In genomic region chr15:48877630-48878595, GRCh38 we compare ENCODE assay signal across 1 cellular context.
TF ChIP-seq lines count a peak whose summit lies in the region.

A gene with protein sequence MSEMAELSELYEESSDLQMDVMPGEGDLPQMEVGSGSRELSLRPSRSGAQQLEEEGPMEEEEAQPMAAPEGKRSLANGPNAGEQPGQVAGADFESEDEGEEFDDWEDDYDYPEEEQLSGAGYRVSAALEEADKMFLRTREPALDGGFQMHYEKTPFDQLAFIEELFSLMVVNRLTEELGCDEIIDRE (plus strand): TSS chr15:48878134. CDS start chr15:48878177, 43 bp downstream.

TF ChIP-seq in K562, 482 proteins besides CTCF, POLR2A, EP300 and RAD21 (continued from another document and continues in another):
- TF ChIP-seq FOXK2 (conservative IDR thresholded peaks at IDR 0.05 in 1 of 2, IDR thresholded peaks at IDR 0.05 in 1 of 2; ENCODE audit: low read depth in 2 of 2), result peak; percentile 80 to 89
- TF ChIP-seq FOXP1 (CRISPR knock-in tag; IDR thresholded peaks at IDR 0.05), result no peak
- peak; percentile 35 for TF ChIP-seq CHD1 (IDR thresholded peaks at IDR 0.05; ENCODE audit: low read length)
- no peak for TF ChIP-seq ZNF695 (CRISPR knock-in tag; IDR thresholded peaks at IDR 0.05)
- no peak for TF ChIP-seq ZC3H11A (IDR thresholded peaks at IDR 0.05; ENCODE audit: low read depth, low read length)
- peak; percentile 33 for TF ChIP-seq ASH1L (IDR thresholded peaks at IDR 0.05; ENCODE audit: borderline replicate concordance, low read depth, partially characterized antibody)
- TF ChIP-seq PHB (CRISPR knock-in tag; IDR thresholded peaks at IDR 0.05), result no peak
- TF ChIP-seq ZNF23 (CRISPR knock-in tag; IDR thresholded peaks at IDR 0.05), result no peak
- peak; percentile 91 for TF ChIP-seq MTA1 (IDR thresholded peaks at IDR 0.05; ENCODE audit: borderline replicate concordance)
- TF ChIP-seq MAFG (tag; conservative IDR thresholded peaks at IDR 0.05), result no peak
- TF ChIP-seq KDM1A (IDR thresholded peaks at IDR 0.05), result peak in 1 of 2 experiments; percentile 35; a peak in 2 of 4 replicates
- no peak for TF ChIP-seq FOXA1 (IDR thresholded peaks at IDR 0.05; ENCODE audit: borderline replicate concordance)
- peak; percentile 93 for TF ChIP-seq L3MBTL2 (IDR thresholded peaks at IDR 0.05)
- TF ChIP-seq, protein P1, sequence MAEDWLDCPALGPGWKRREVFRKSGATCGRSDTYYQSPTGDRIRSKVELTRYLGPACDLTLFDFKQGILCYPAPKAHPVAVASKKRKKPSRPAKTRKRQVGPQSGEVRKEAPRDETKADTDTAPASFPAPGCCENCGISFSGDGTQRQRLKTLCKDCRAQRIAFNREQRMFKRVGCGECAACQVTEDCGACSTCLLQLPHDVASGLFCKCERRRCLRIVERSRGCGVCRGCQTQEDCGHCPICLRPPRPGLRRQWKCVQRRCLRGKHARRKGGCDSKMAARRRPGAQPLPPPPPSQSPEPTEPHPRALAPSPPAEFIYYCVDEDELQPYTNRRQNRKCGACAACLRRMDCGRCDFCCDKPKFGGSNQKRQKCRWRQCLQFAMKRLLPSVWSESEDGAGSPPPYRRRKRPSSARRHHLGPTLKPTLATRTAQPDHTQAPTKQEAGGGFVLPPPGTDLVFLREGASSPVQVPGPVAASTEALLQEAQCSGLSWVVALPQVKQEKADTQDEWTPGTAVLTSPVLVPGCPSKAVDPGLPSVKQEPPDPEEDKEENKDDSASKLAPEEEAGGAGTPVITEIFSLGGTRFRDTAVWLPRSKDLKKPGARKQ (CRISPR knock-in tag; IDR thresholded peaks at IDR 0.05), result peak; percentile 56; the same call in 1 of the 2 replicates
- TF ChIP-seq, protein P2, sequence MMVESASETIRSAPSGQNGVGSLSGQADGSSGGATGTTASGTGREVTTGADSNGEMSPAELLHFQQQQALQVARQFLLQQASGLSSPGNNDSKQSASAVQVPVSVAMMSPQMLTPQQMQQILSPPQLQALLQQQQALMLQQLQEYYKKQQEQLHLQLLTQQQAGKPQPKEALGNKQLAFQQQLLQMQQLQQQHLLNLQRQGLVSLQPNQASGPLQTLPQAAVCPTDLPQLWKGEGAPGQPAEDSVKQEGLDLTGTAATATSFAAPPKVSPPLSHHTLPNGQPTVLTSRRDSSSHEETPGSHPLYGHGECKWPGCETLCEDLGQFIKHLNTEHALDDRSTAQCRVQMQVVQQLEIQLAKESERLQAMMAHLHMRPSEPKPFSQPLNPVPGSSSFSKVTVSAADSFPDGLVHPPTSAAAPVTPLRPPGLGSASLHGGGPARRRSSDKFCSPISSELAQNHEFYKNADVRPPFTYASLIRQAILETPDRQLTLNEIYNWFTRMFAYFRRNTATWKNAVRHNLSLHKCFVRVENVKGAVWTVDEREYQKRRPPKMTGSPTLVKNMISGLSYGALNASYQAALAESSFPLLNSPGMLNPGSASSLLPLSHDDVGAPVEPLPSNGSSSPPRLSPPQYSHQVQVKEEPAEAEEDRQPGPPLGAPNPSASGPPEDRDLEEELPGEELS (CRISPR knock-in tag; IDR thresholded peaks at IDR 0.05; ENCODE audit: borderline replicate concordance), result no peak
- peak; percentile 69; the same call in 1 of the 2 replicates for TF ChIP-seq MTA3 (IDR thresholded peaks at IDR 0.05; ENCODE audit: borderline replicate concordance)
- TF ChIP-seq RBM34 (IDR thresholded peaks at IDR 0.05; ENCODE audit: borderline replicate concordance, insufficient read depth, low read length), result no peak
- peak; percentile 61 for TF ChIP-seq NCOA4 (IDR thresholded peaks at IDR 0.05; ENCODE audit: partially characterized antibody)
- peak; percentile 44; the same call in 1 of the 2 replicates for TF ChIP-seq ZNF766 (CRISPR knock-in tag; conservative IDR thresholded peaks at IDR 0.05)
- no peak for TF ChIP-seq BCLAF1 (IDR thresholded peaks at IDR 0.05; ENCODE audit: borderline replicate concordance in 1 of 2, control insufficient read depth in 1 of 2, low read depth in 2 of 2, low read length in 1 of 2)
- no peak for TF ChIP-seq SOX6 (IDR thresholded peaks at IDR 0.05)
- no peak for TF ChIP-seq SMARCB1 (IDR thresholded peaks at IDR 0.05; ENCODE audit: insufficient read length, low read depth)
- no peak for TF ChIP-seq PRPF4 (IDR thresholded peaks at IDR 0.05; ENCODE audit: insufficient read depth, low read depth, low read length, poor library complexity, severe bottlenecking)
- peak; percentile 52; the same call in 1 of the 2 replicates for TF ChIP-seq BRD4 (IDR thresholded peaks at IDR 0.05)
- peak; percentile 46; the same call in 1 of the 2 replicates for TF ChIP-seq HCFC1 (IDR thresholded peaks at IDR 0.05; ENCODE audit: low read depth, low read length)
- peak; percentile 52; the same call in 1 of the 2 replicates for TF ChIP-seq GATAD2A (IDR thresholded peaks at IDR 0.05)
- no peak for TF ChIP-seq MIER1 (IDR thresholded peaks at IDR 0.05; ENCODE audit: low read depth)
- no peak for TF ChIP-seq MEF2D (tag; conservative IDR thresholded peaks at IDR 0.05; ENCODE audit: low read depth)
- TF ChIP-seq HEY1 (CRISPR knock-in tag; IDR thresholded peaks at IDR 0.05; ENCODE audit: borderline replicate concordance), result no peak
- TF ChIP-seq, protein P3, sequence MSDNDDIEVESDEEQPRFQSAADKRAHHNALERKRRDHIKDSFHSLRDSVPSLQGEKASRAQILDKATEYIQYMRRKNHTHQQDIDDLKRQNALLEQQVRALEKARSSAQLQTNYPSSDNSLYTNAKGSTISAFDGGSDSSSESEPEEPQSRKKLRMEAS (CRISPR knock-in tag; IDR thresholded peaks at IDR 0.05), result no peak; the same call in none of the 2 replicates
- TF ChIP-seq SP2 (IDR thresholded peaks at IDR 0.05; ENCODE audit: extremely low read depth, low read depth, low read length, poor library complexity, severe bottlenecking), result no peak
- TF ChIP-seq JUN (IDR thresholded peaks at IDR 0.05; ENCODE audit: borderline replicate concordance, low read depth, low read length), result no peak
- no peak for TF ChIP-seq JUN (CRISPR knock-in tag; IDR thresholded peaks at IDR 0.05; ENCODE audit: borderline replicate concordance)
- TF ChIP-seq CEBPB (tag; IDR thresholded peaks at IDR 0.05), result peak; percentile 100
- TF ChIP-seq HNRNPUL1 (IDR thresholded peaks at IDR 0.05; ENCODE audit: low read length), result no peak
- TF ChIP-seq, protein P4, sequence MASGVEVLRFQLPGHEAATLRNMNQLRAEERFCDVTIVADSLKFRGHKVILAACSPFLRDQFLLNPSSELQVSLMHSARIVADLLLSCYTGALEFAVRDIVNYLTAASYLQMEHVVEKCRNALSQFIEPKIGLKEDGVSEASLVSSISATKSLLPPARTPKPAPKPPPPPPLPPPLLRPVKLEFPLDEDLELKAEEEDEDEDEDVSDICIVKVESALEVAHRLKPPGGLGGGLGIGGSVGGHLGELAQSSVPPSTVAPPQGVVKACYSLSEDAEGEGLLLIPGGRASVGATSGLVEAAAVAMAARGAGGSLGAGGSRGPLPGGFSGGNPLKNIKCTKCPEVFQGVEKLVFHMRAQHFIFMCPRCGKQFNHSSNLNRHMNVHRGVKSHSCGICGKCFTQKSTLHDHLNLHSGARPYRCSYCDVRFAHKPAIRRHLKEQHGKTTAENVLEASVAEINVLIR (CRISPR knock-in tag; IDR thresholded peaks at IDR 0.05), result 0 out of 2 replicates have a peak, but pooled peaks have one; percentile 34
- TF ChIP-seq PCBP2 (IDR thresholded peaks at IDR 0.05; ENCODE audit: low read depth, low read length, poor library complexity, severe bottlenecking), result no peak
- TF ChIP-seq ETV5 (CRISPR knock-in tag; IDR thresholded peaks at IDR 0.05; ENCODE audit: low read depth), result 0 out of 2 replicates have a peak, but pooled peaks have one; percentile 39
- TF ChIP-seq, protein P5, sequence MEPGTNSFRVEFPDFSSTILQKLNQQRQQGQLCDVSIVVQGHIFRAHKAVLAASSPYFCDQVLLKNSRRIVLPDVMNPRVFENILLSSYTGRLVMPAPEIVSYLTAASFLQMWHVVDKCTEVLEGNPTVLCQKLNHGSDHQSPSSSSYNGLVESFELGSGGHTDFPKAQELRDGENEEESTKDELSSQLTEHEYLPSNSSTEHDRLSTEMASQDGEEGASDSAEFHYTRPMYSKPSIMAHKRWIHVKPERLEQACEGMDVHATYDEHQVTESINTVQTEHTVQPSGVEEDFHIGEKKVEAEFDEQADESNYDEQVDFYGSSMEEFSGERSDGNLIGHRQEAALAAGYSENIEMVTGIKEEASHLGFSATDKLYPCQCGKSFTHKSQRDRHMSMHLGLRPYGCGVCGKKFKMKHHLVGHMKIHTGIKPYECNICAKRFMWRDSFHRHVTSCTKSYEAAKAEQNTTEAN (CRISPR knock-in tag; IDR thresholded peaks at IDR 0.05), result no peak
- peak; percentile 68 for TF ChIP-seq POU5F1 (IDR thresholded peaks at IDR 0.05; ENCODE audit: borderline replicate concordance, low read depth, low read length, partially characterized antibody)
- peak; percentile 49; the same call in 1 of the 2 replicates for TF ChIP-seq SMARCC2 (IDR thresholded peaks at IDR 0.05; ENCODE audit: low read depth)
- TF ChIP-seq CHD7 (IDR thresholded peaks at IDR 0.05; ENCODE audit: low read depth, low read length), result no peak
